ENCODE assay signal across 8 cellular contexts in the genomic region with DNA sequence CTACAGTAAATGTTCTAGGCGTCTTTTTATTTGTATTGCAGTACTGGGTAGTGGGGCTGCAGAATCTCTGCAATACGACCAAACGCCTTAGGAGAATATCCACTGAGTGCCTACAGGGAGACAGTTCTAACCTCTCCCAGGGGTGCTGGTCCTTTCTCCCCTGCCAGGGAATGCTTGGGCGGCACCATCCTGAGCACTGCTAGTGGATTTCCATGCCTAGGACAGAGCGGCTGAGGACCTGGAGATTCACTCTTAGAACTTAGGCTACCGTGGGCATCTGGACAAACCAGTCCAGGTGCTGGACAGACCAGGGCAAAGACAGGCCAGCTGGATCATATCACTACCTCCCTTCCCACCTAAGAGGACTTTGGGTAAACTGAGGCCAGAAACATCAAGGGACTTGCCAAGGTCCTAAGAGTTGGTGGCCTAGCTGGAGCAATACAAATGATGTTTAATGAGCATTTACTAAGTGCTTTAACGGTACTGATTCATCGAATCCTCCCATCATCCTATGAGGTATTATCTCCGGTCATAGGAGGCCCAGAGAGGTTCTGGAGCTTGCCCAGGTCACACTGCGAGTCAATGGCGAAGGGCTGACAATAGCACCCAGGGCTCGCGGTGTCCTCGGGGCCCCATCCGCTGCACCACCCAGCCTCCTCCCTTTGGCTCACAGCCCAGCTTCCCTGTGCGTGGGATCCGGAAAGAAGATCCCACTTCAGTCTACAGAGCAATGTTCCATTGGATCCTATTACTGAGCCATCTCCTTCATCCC. TPM values are rescaled to one million over a fixed set of nuclear protein-coding genes. Genes with fewer than 3 reads are reported as not detected.
DNase-seq lines count a peak whose midpoint lies in the region; ATAC-seq and TF ChIP-seq lines count a peak whose summit lies in the region.

No MANE protein-coding gene starts in this region.

- no peaks in the 10 kb centered on the region for H3K9me3 Mint-ChIP-seq in type B pancreatic cell

- peak overlapping the region; percentile 61 for H3K4me3 ChIP-seq in NT2/D1 (ENCODE audit: insufficient read length, low read depth)
- peak overlapping the region; percentile 54 for H3K4me3 ChIP-seq in colonic mucosa
- H3K4me3 ChIP-seq in lower lobe of right lung, result peak overlapping the region; percentile 68

- ATAC-seq in lower lobe of right lung (peak; percentile 34 to 36), HG03108 (IDR thresholded peaks at IDR 0.05; ENCODE audit: unreplicated experiment) (no peak)

- peaks cover 5% of the 10 kb centered on the region for H3K4me1 Mint-ChIP-seq in type B pancreatic cell (ENCODE audit: unreplicated experiment)

- no peaks in the 10 kb centered on the region for H3K27me3 ChIP-seq in NT2/D1 (ENCODE audit: insufficient read depth, insufficient read length)
- no peaks in the 10 kb centered on the region for H3K27me3 ChIP-seq in colonic mucosa
- H3K27me3 ChIP-seq in lower lobe of right lung (ENCODE audit: low read depth), result no peaks in the 10 kb centered on the region

- peaks cover 21% of the 10 kb centered on the region for H3K9me3 ChIP-seq in NT2/D1 (ENCODE audit: insufficient read depth, low read length)
- no peaks in the 10 kb centered on the region for H3K9me3 ChIP-seq in colonic mucosa
- H3K9me3 ChIP-seq in lower lobe of right lung, result no peaks in the 10 kb centered on the region

- H3K27ac ChIP-seq in colonic mucosa, result peak overlapping the region; percentile 83
- H3K27ac ChIP-seq in lower lobe of right lung, result peak overlapping the region; percentile 81

- H3K36me3 Mint-ChIP-seq in type B pancreatic cell, result peaks cover 10% of the 10 kb centered on the region

- H3K9ac ChIP-seq in NT2/D1 (ENCODE audit: insufficient read length, low read depth), result peak overlapping the region; percentile 74
- H3K9ac ChIP-seq in colonic mucosa (ENCODE audit: low read depth in 2 of 2, low read length in 2 of 2), result peak overlapping the region; percentile 48 to 87

- H3K4me3 Mint-ChIP-seq in type B pancreatic cell, result peak overlapping the region; percentile 89

- TF ChIP-seq CTCF in colonic mucosa (IDR thresholded peaks at IDR 0.05) (no peak), lower lobe of right lung (IDR thresholded peaks at IDR 0.05) (no peak), type B pancreatic cell (conservative IDR thresholded peaks at IDR 0.05) (no peak)

- H3K27ac Mint-ChIP-seq in type B pancreatic cell, result peak overlapping the region; percentile 55

- H3K4me1 ChIP-seq in NT2/D1 (ENCODE audit: insufficient read depth, insufficient read length), result peaks cover 6% of the 10 kb centered on the region
- H3K4me1 ChIP-seq in colonic mucosa, result no peaks in the 10 kb centered on the region
- H3K4me1 ChIP-seq in lower lobe of right lung, result peaks cover 10% of the 10 kb centered on the region

- intact Hi-C loops in colonic mucosa (cut with DNase I), result no loop called here
- intact Hi-C loops in lower lobe of right lung (cut with DNase I), result no loop called here

- H3K36me3 ChIP-seq in NT2/D1 (ENCODE audit: insufficient read depth, insufficient read length, low read length), result peaks cover 37% of the 10 kb centered on the region
- peaks cover 4% of the 10 kb centered on the region for H3K36me3 ChIP-seq in colonic mucosa
- peaks cover 14% of the 10 kb centered on the region for H3K36me3 ChIP-seq in lower lobe of right lung

- H3K27me3 Mint-ChIP-seq in type B pancreatic cell, result no peaks in the 10 kb centered on the region

- peak; percentile 7 for DNase-seq in stimulated activated CD4-positive, alpha-beta T cell treated with anti-CD3 and anti-CD28 coated beads, Interleukin-4, amount 100 ng/mL, for 24 hours
- no peak for DNase-seq in stimulated activated CD4-positive, alpha-beta T cell treated with anti-CD3 and anti-CD28 coated beads, Interleukin-4, amount 100 ng/mL, for 4 hours
- no peak for DNase-seq in NT2/D1 (ENCODE audit: low read depth, low spot score)
- DNase-seq in colonic mucosa, result peak; percentile 71
- DNase-seq in lower lobe of right lung, result peak; percentile 61
- DNase-seq in type B pancreatic cell (ENCODE audit: extremely low spot score, unreplicated experiment), result peak; percentile 37
- no peak for DNase-seq in iPS-NIHi11 (ENCODE audit: low spot score)

RNA-seq across cellular contexts. Expression of gene TMEM44, which starts 0.8 kb away (rescaled TPM):
- 10 to 100 TPM; 40.1 to 43.2 TPM for total RNA-seq in colonic mucosa
- total RNA-seq in lower lobe of right lung, result 22.7 TPM
- 7.9 and 22.8 TPM in 2 replicates for total RNA-seq in type B pancreatic cell (ENCODE audit: low replicate concordance)

RNA-seq across cellular contexts. Expression of gene LSG1, which starts 39.6 kb away (rescaled TPM):
- total RNA-seq in colonic mucosa, result 10 to 100 TPM; 19.0 to 34.8 TPM
- total RNA-seq in lower lobe of right lung, result 40.9 TPM
- total RNA-seq in type B pancreatic cell (ENCODE audit: low replicate concordance), result 43.8 and 45.3 TPM in 2 replicates

RNA-seq across cellular contexts. Expression of gene FAM43A, which starts 53.3 kb away (rescaled TPM):
- total RNA-seq in colonic mucosa, result 10 to 100 TPM in 1 of 2 donors, 1 to 10 TPM in 1; 7.2 to 10.2 TPM
- total RNA-seq in lower lobe of right lung, result 12.9 TPM
- total RNA-seq in type B pancreatic cell (ENCODE audit: low replicate concordance), result 9.3 and 13.9 TPM in 2 replicates

Comparison
In these comparisons a context has a peak if more than half of its experiments do, and no peak if none do; other contexts are left out.
1. DNase-seq: peak in stimulated activated CD4-positive, alpha-beta T cell treated with anti-CD3 and anti-CD28 coated beads, Interleukin-4, amount 100 ng/mL, for 24 hours (single experiment), colonic mucosa (single experiment), lower lobe of right lung (single experiment) and type B pancreatic cell (single experiment); none in stimulated activated CD4-positive, alpha-beta T cell treated with anti-CD3 and anti-CD28 coated beads, Interleukin-4, amount 100 ng/mL, for 4 hours (0 of 2), NT2/D1 (single experiment) and iPS-NIHi11 (single experiment).
2. Peak in every context shown above with its lines, with median percentiles within 50 percentile points of each other: H3K4me3 ChIP-seq.